8 cellular contexts compared by ENCODE assay signal in genomic region chr7:130909881-130910672, GRCh38.
DNase-seq lines count a peak whose midpoint lies in the region; ATAC-seq and TF ChIP-seq lines count a peak whose summit lies in the region.

No MANE protein-coding gene starts in this region.

- peak overlapping the region in 2 of 5 experiments; percentile 41 to 98 for H3K27ac Mint-ChIP-seq in brain

- peak overlapping the region in 10 of 11 experiments; percentile 90 to 99 (median 96); a peak in 20 of 22 replicates for H3K4me2 ChIP-seq in BLaER1 treated with 17β-estradiol and CSF1 and Interleukin-3, amounts not matched to agents 10 nM and 100 nM

- H3K9me3 Mint-ChIP-seq in brain: no peaks in the 10 kb centered on the region

- H3K4me3 Mint-ChIP-seq in brain: peak overlapping the region in 3 of 5 experiments; percentile 5 to 88 (median 16)

- peaks cover 13 to 100% (median 49%) of the 10 kb centered on the region in 11 experiments; a peak in 21 of 22 replicates for H4K20me1 ChIP-seq in BLaER1 treated with 17β-estradiol and CSF1 and Interleukin-3, amounts not matched to agents 10 nM and 100 nM

- H3K4me3 ChIP-seq in BLaER1 treated with 17β-estradiol and CSF1 and Interleukin-3, amounts not matched to agents 10 nM and 100 nM: peak overlapping the region in 8 of 10 experiments; percentile 64 to 84 (median 73); a peak in 13 of 20 replicates
- peak overlapping the region; percentile 76 to 81 for H3K4me3 ChIP-seq in mucosa of rectum (ENCODE audit: low read length in 2 of 2)

- H3K27ac ChIP-seq in BLaER1 treated with 17β-estradiol and CSF1 and Interleukin-3, amounts not matched to agents 10 nM and 100 nM: peak overlapping the region in 9 of 11 experiments; percentile 38 to 98 (median 97); a peak in 14 of 22 replicates
- H3K27ac ChIP-seq in mucosa of rectum (ENCODE audit: low read depth in 2 of 2, low read length in 2 of 2): peak overlapping the region; percentile 95

- no peak for TF ChIP-seq CTCF in brain (conservative IDR thresholded peaks at IDR 0.05)

- peaks cover 19 to 65% (median 44%) of the 10 kb centered on the region in 11 experiments; a peak in 21 of 22 replicates for H3K36me3 ChIP-seq in BLaER1 treated with 17β-estradiol and CSF1 and Interleukin-3, amounts not matched to agents 10 nM and 100 nM
- peaks cover 3 to 8% of the 10 kb centered on the region in 2 donors for H3K36me3 ChIP-seq in mucosa of rectum (ENCODE audit: control insufficient read depth in 2 of 2, insufficient read depth in 2 of 2, low read length in 2 of 2)

- H3K9ac ChIP-seq in BLaER1 treated with 17β-estradiol and CSF1 and Interleukin-3, amounts not matched to agents 10 nM and 100 nM: peak overlapping the region in 8 of 11 experiments; percentile 78 to 94 (median 87); a peak in 13 of 22 replicates
- H3K9ac ChIP-seq in mucosa of rectum (ENCODE audit: low read depth in 1 of 2, low read length in 2 of 2): peak overlapping the region; percentile 85 to 90

- DNase-seq in LHCN-M2 (ENCODE audit: low read depth) (peak; percentile 65), GOT3 (lab: John Stamatoyannopoulos, UW) (no peak), NCI-H2081 (lab: John Stamatoyannopoulos, UW) (no peak)

- peaks cover 53% of the 10 kb centered on the region for H3K4me1 Mint-ChIP-seq in brain

- H3K27me3 ChIP-seq in BLaER1 treated with 17β-estradiol and CSF1 and Interleukin-3, amounts not matched to agents 10 nM and 100 nM: no peaks in the 10 kb centered on the region
- H3K27me3 ChIP-seq in mucosa of rectum (ENCODE audit: control insufficient read depth in 2 of 2, insufficient read depth in 2 of 2, low read length in 2 of 2): no peaks in the 10 kb centered on the region

- H3K36me3 Mint-ChIP-seq in brain: no peaks in the 10 kb centered on the region

- ATAC-seq in HG03025 (IDR thresholded peaks at IDR 0.05; ENCODE audit: low FRiP score, unreplicated experiment) (no peak), HG02852 (IDR thresholded peaks at IDR 0.05; ENCODE audit: unreplicated experiment) (no peak)

- H3K27me3 Mint-ChIP-seq in brain: peaks cover 7% of the 10 kb centered on the region

- peaks cover 59 to 74% (median 66%) of the 10 kb centered on the region in 10 experiments for H3K4me1 ChIP-seq in BLaER1 treated with 17β-estradiol and CSF1 and Interleukin-3, amounts not matched to agents 10 nM and 100 nM
- H3K4me1 ChIP-seq in mucosa of rectum (ENCODE audit: control insufficient read depth in 2 of 2, insufficient read depth in 2 of 2, low read length in 2 of 2): peaks cover 31 to 65% of the 10 kb centered on the region in 2 donors

- no peaks in the 10 kb centered on the region for H3K9me3 ChIP-seq in BLaER1 treated with 17β-estradiol and CSF1 and Interleukin-3, amounts not matched to agents 10 nM and 100 nM (replicated peaks in 1 of 11)
- no peaks in the 10 kb centered on the region for H3K9me3 ChIP-seq in mucosa of rectum (ENCODE audit: control insufficient read depth in 2 of 2, low read length in 2 of 2)
